ENCODE assay signal across 31 cellular contexts in genomic region chr1:19976317-19977003, GRCh38. TPM values are rescaled to one million over a fixed set of nuclear protein-coding genes. Genes with fewer than 3 reads are reported as not detected.
"Had no signal": no experiment of that assay in that cellular context is flagged by ENCODE, and none has a peak within 500 bp of the region (broad histone marks: within the 10 kb centered on the region; RNA-seq: fewer than 3 reads in every experiment).

No MANE protein-coding gene starts in this region.

- H3K27ac ChIP-seq: brain microvascular endothelial cell, KMS-11 had no signal

- H3K9ac ChIP-seq: KMS-11 had no signal

- H3K4me2 ChIP-seq: KMS-11 had no signal

- H3K36me3 Mint-ChIP-seq: activated naive CD8-positive, alpha-beta T cell treated with anti-CD3 and anti-CD28 coated beads for 36 hours had no signal

- H3K9me3 Mint-ChIP-seq: activated CD4-positive, alpha-beta T cell treated with anti-CD3 and anti-CD28 coated beads, Interleukin-2, amount 10 ng/mL, durations not matched to agents 24 days and 14 days; activated CD8-positive, alpha-beta T cell treated with anti-CD3 and anti-CD28 coated beads for 36 hours; activated naive CD8-positive, alpha-beta T cell treated with anti-CD3 and anti-CD28 coated beads for 36 hours; activated T-cell treated with anti-CD3 and anti-CD28 coated beads, Interleukin-2, amount 50 U/mL, for 72 hours; activated T-helper 17 cell treated with anti-CD3 and anti-CD28 coated beads, Interleukin-2, amount 50 U/mL, for 72 hours had no signal

- H3K4me3 Mint-ChIP-seq: activated CD4-positive, alpha-beta T cell treated with anti-CD3 and anti-CD28 coated beads, Interleukin-2, amount 10 ng/mL, durations not matched to agents 24 days and 14 days; activated CD8-positive, alpha-beta T cell treated with anti-CD3 and anti-CD28 coated beads for 36 hours; activated naive CD8-positive, alpha-beta T cell treated with anti-CD3 and anti-CD28 coated beads for 36 hours; activated T-cell treated with anti-CD3 and anti-CD28 coated beads, Interleukin-2, amount 50 U/mL, for 72 hours; activated T-helper 17 cell treated with anti-CD3 and anti-CD28 coated beads, Interleukin-2, amount 50 U/mL, for 72 hours had no signal

- H3K4me1 Mint-ChIP-seq: activated CD4-positive, alpha-beta T cell treated with anti-CD3 and anti-CD28 coated beads, Interleukin-2, amount 10 ng/mL, durations not matched to agents 24 days and 14 days; activated naive CD8-positive, alpha-beta T cell treated with anti-CD3 and anti-CD28 coated beads for 36 hours; activated T-helper 17 cell treated with anti-CD3 and anti-CD28 coated beads, Interleukin-2, amount 50 U/mL, for 72 hours had no signal

- H3K36me3 ChIP-seq: brain microvascular endothelial cell had no signal

- H3K27ac Mint-ChIP-seq: activated CD4-positive, alpha-beta T cell treated with anti-CD3 and anti-CD28 coated beads, Interleukin-2, amount 10 ng/mL, durations not matched to agents 24 days and 14 days; activated CD8-positive, alpha-beta T cell treated with anti-CD3 and anti-CD28 coated beads for 36 hours; activated naive CD8-positive, alpha-beta T cell treated with anti-CD3 and anti-CD28 coated beads for 36 hours; activated T-cell treated with anti-CD3 and anti-CD28 coated beads, Interleukin-2, amount 50 U/mL, for 72 hours; activated T-helper 17 cell treated with anti-CD3 and anti-CD28 coated beads, Interleukin-2, amount 50 U/mL, for 72 hours had no signal

- ATAC-seq: activated CD8-positive, alpha-beta T cell treated with anti-CD3 and anti-CD28 coated beads for 36 hours; activated T-cell treated with anti-CD3 and anti-CD28 coated beads, Interleukin-2, amount 50 U/mL, for 72 hours; activated T-helper 17 cell treated with anti-CD3 and anti-CD28 coated beads, Interleukin-2, amount 50 U/mL, for 72 hours; Panc1 had no signal

- DNase-seq: activated CD4-positive, alpha-beta T cell treated with anti-CD3 and anti-CD28 coated beads, Interleukin-2, amount 10 ng/mL, durations not matched to agents 24 days and 14 days; activated CD4-positive, alpha-beta T cell treated with anti-CD3 and anti-CD28 coated beads, Interleukin-2, amount 50 U/mL, for 4 hours; activated CD8-positive, alpha-beta T cell treated with anti-CD3 and anti-CD28 coated beads for 36 hours; activated effector memory CD4-positive, alpha-beta T cell treated with anti-CD3 and anti-CD28 coated beads, Interleukin-2, amount 50 U/mL, for 16 hours; activated naive CD4-positive, alpha-beta T cell; activated naive CD4-positive, alpha-beta T cell treated with anti-CD3 and anti-CD28 coated beads, Interleukin-2, amount 50 U/mL, for 16 hours; activated naive CD8-positive, alpha-beta T cell treated with anti-CD3 and anti-CD28 coated beads for 36 hours; activated T-cell treated with anti-CD3 and anti-CD28 coated beads, Interleukin-2, amount 50 U/mL, for 1 hour; activated T-cell treated with anti-CD3 and anti-CD28 coated beads, Interleukin-2, amount 50 U/mL, for 72 hours; amniotic stem cell; aorta; brain microvascular endothelial cell; MM.1S; MV-4-11; NCI-H1092; NCI-H1436 treated with DMSO at 0.1 percent for 48 hours; NCI-H1694 treated with DMSO at 0.1 percent for 48 hours; NCI-H2029; NCI-H345; NCI-H524 treated with DMSO at 0.1 percent for 48 hours; SW 1271; T1000 had no signal

RNA-seq across cellular contexts. Expression of gene PLA2G2A, which starts 3.0 kb away (rescaled TPM):
- total RNA-seq: activated CD4-positive, alpha-beta T cell treated with anti-CD3 and anti-CD28 coated beads, Interleukin-2, amount 10 ng/mL, durations not matched to agents 24 days and 14 days; activated CD8-positive, alpha-beta memory T cell treated with anti-CD3 and anti-CD28 coated beads for 36 hours; activated CD8-positive, alpha-beta T cell treated with anti-CD3 and anti-CD28 coated beads for 36 hours; activated naive CD8-positive, alpha-beta T cell treated with anti-CD3 and anti-CD28 coated beads for 36 hours; activated T-cell treated with anti-CD3 and anti-CD28 coated beads, Interleukin-2, amount 50 U/mL, for 72 hours; activated T-helper 17 cell treated with anti-CD3 and anti-CD28 coated beads, Interleukin-2, amount 50 U/mL, for 72 hours; LHCN-M2; NCI-H460; RPMI7951; T-helper 1 cell treated with Interleukin-12 subunit alpha and Interleukin-12 subunit beta and Interleukin-4 antibody, amounts not matched to agents 30 ng/mL and 1 ng/mL, for 36 hours; T-helper 2 cell treated with Interferon-gamma antibody and Interleukin-4, amounts not matched to agents 100 ng/mL and 5 ng/mL, for 36 hours had no signal

RNA-seq across cellular contexts. Expression of gene PLA2G2E, which starts 53.0 kb away (rescaled TPM):
- total RNA-seq: activated CD4-positive, alpha-beta T cell treated with anti-CD3 and anti-CD28 coated beads, Interleukin-2, amount 10 ng/mL, durations not matched to agents 24 days and 14 days; activated CD8-positive, alpha-beta memory T cell treated with anti-CD3 and anti-CD28 coated beads for 36 hours; activated CD8-positive, alpha-beta T cell treated with anti-CD3 and anti-CD28 coated beads for 36 hours; activated naive CD8-positive, alpha-beta T cell treated with anti-CD3 and anti-CD28 coated beads for 36 hours; activated T-cell treated with anti-CD3 and anti-CD28 coated beads, Interleukin-2, amount 50 U/mL, for 72 hours; activated T-helper 17 cell treated with anti-CD3 and anti-CD28 coated beads, Interleukin-2, amount 50 U/mL, for 72 hours; aorta; LHCN-M2; NCI-H460; RPMI7951; T-helper 1 cell treated with Interleukin-12 subunit alpha and Interleukin-12 subunit beta and Interleukin-4 antibody, amounts not matched to agents 30 ng/mL and 1 ng/mL, for 36 hours; T-helper 2 cell treated with Interferon-gamma antibody and Interleukin-4, amounts not matched to agents 100 ng/mL and 5 ng/mL, for 36 hours had no signal
- polyA plus RNA-seq: aorta had no signal
